35 cellular contexts compared by ENCODE assay signal in the genomic region with DNA sequence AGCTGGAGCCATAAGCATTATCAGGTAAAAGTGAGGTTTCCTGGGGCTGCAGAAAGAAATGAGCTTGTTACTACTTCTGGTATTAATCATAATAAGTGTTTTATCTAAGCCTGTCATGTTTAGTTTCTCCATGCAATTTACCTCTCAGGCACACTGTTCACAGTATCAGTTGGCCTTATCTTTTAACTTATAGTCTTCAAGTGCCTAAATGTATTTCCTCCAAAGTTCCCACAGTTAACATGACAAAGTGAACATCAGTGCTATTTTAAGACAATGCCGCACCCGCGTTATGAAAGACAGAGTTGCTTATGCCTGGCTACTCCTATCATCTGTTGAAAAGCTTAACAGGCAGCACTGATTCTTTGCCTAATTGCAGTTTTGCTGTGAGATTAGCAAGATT.
"Had no signal": no experiment of that assay in that cellular context is flagged by ENCODE, and none has a peak within 500 bp of the region (broad histone marks: within the 10 kb centered on the region; RNA-seq: fewer than 3 reads in every experiment).

No MANE protein-coding gene starts in this region.

- H3K4me1 Mint-ChIP-seq: activated CD4-positive, alpha-beta T cell treated with anti-CD3 and anti-CD28 coated beads for 36 hours; activated CD4-positive, alpha-beta T cell treated with anti-CD3 and anti-CD28 coated beads, Interleukin-2, amount 10 ng/mL, durations not matched to agents 24 days and 14 days; activated CD8-positive, alpha-beta memory T cell treated with anti-CD3 and anti-CD28 coated beads, Interleukin-2, amount 10 ng/mL, durations not matched to agents 7 days and 5 days; activated naive CD4-positive, alpha-beta T cell treated with anti-CD3 and anti-CD28 coated beads, Interleukin-2, amount 50 U/mL, for 24 hours; activated naive CD8-positive, alpha-beta T cell treated with anti-CD3 and anti-CD28 coated beads, Interleukin-2, amount 10 ng/mL, durations not matched to agents 7 days and 5 days; T-helper 17 cell had no signal

- H3K4me2 ChIP-seq: hepatocyte had no signal

- FAIRE-seq: astrocyte, bronchial epithelial cell, colon had no signal

- H3K9me3 Mint-ChIP-seq: activated CD4-positive, alpha-beta T cell treated with anti-CD3 and anti-CD28 coated beads, Interleukin-2, amount 10 ng/mL, durations not matched to agents 24 days and 14 days; activated naive CD4-positive, alpha-beta T cell treated with anti-CD3 and anti-CD28 coated beads for 36 hours; activated naive CD8-positive, alpha-beta T cell treated with anti-CD3 and anti-CD28 coated beads, Interleukin-2, amount 10 ng/mL, durations not matched to agents 7 days and 5 days; activated T-helper 1 cell treated with anti-CD3 and anti-CD28 coated beads, Interleukin-12 subunit alpha, Interleukin-12 subunit beta, Interleukin-2, Interleukin-4 antibody, amounts not matched to agents 30 ng/mL and 10 ng/mL and 1 ng/mL, durations not matched to agents 14 hours and 24 hours and 36 hours; activated T-helper 2 cell treated with anti-CD3 and anti-CD28 coated beads, Interferon-gamma antibody, Interleukin-2, Interleukin-4, amounts not matched to agents 10 μg/mL and 5 μg/mL and 100 μg/mL, durations not matched to agents 14 hours and 24 hours and 36 hours; T-helper 2 cell treated with Interferon-gamma antibody and Interleukin-4, amounts not matched to agents 5 μg/mL and 100 μg/mL, for 36 hours had no signal

- H3K9me3 ChIP-seq: esophagus squamous epithelium, gastroesophageal sphincter had no signal

- H3K79me2 ChIP-seq: hepatocyte had no signal

- H2AFZ ChIP-seq: hepatocyte had no signal

- H3K27ac Mint-ChIP-seq: activated CD4-positive, alpha-beta memory T cell treated with anti-CD3 and anti-CD28 coated beads for 36 hours; activated CD4-positive, alpha-beta T cell treated with anti-CD3 and anti-CD28 coated beads for 36 hours; activated CD4-positive, alpha-beta T cell treated with anti-CD3 and anti-CD28 coated beads, Interleukin-2, amount 10 ng/mL, durations not matched to agents 24 days and 14 days; activated CD8-positive, alpha-beta memory T cell treated with anti-CD3 and anti-CD28 coated beads, Interleukin-2, amount 10 ng/mL, durations not matched to agents 7 days and 5 days; activated CD8-positive, alpha-beta T cell treated with anti-CD3 and anti-CD28 coated beads, Interleukin-2, amount 10 ng/mL, durations not matched to agents 7 days and 5 days; activated naive CD4-positive, alpha-beta T cell treated with anti-CD3 and anti-CD28 coated beads for 36 hours; activated naive CD4-positive, alpha-beta T cell treated with anti-CD3 and anti-CD28 coated beads, Interleukin-2, amount 50 U/mL, for 24 hours; activated naive CD8-positive, alpha-beta T cell treated with anti-CD3 and anti-CD28 coated beads, Interleukin-2, amount 10 ng/mL, durations not matched to agents 7 days and 5 days; activated T-helper 1 cell treated with anti-CD3 and anti-CD28 coated beads, Interleukin-12 subunit alpha, Interleukin-12 subunit beta, Interleukin-2, Interleukin-4 antibody, amounts not matched to agents 30 ng/mL and 10 ng/mL and 1 ng/mL, durations not matched to agents 14 hours and 24 hours and 36 hours; activated T-helper 2 cell treated with anti-CD3 and anti-CD28 coated beads, Interferon-gamma antibody, Interleukin-2, Interleukin-4, amounts not matched to agents 10 μg/mL and 5 μg/mL and 100 μg/mL, durations not matched to agents 14 hours and 24 hours and 36 hours; effector memory CD8-positive, alpha-beta T cell; T-helper 17 cell; T-helper 2 cell treated with Interferon-gamma antibody and Interleukin-4, amounts not matched to agents 5 μg/mL and 100 μg/mL, for 36 hours had no signal

- ATAC-seq: activated CD4-positive, alpha-beta T cell treated with anti-CD3 and anti-CD28 coated beads for 36 hours; activated CD8-positive, alpha-beta memory T cell treated with anti-CD3 and anti-CD28 coated beads, Interleukin-2, amount 10 ng/mL, durations not matched to agents 7 days and 5 days; activated CD8-positive, alpha-beta T cell treated with anti-CD3 and anti-CD28 coated beads, Interleukin-2, amount 10 ng/mL, durations not matched to agents 7 days and 5 days; effector memory CD8-positive, alpha-beta T cell; gastroesophageal sphincter; heart right ventricle; T-helper 17 cell had no signal

- H3K36me3 ChIP-seq: brain microvascular endothelial cell, esophagus squamous epithelium, gastroesophageal sphincter, heart right ventricle had no signal

- H3K4me3 Mint-ChIP-seq: activated CD4-positive, alpha-beta memory T cell treated with anti-CD3 and anti-CD28 coated beads for 36 hours; activated CD4-positive, alpha-beta T cell treated with anti-CD3 and anti-CD28 coated beads for 36 hours; activated CD4-positive, alpha-beta T cell treated with anti-CD3 and anti-CD28 coated beads, Interleukin-2, amount 10 ng/mL, durations not matched to agents 24 days and 14 days; activated CD8-positive, alpha-beta memory T cell treated with anti-CD3 and anti-CD28 coated beads, Interleukin-2, amount 10 ng/mL, durations not matched to agents 7 days and 5 days; activated CD8-positive, alpha-beta T cell treated with anti-CD3 and anti-CD28 coated beads, Interleukin-2, amount 10 ng/mL, durations not matched to agents 7 days and 5 days; activated naive CD4-positive, alpha-beta T cell treated with anti-CD3 and anti-CD28 coated beads for 36 hours; activated naive CD4-positive, alpha-beta T cell treated with anti-CD3 and anti-CD28 coated beads, Interleukin-2, amount 50 U/mL, for 24 hours; activated naive CD8-positive, alpha-beta T cell treated with anti-CD3 and anti-CD28 coated beads, Interleukin-2, amount 10 ng/mL, durations not matched to agents 7 days and 5 days; activated T-helper 1 cell treated with anti-CD3 and anti-CD28 coated beads, Interleukin-12 subunit alpha, Interleukin-12 subunit beta, Interleukin-2, Interleukin-4 antibody, amounts not matched to agents 30 ng/mL and 10 ng/mL and 1 ng/mL, durations not matched to agents 14 hours and 24 hours and 36 hours; effector memory CD8-positive, alpha-beta T cell; T-helper 17 cell; T-helper 2 cell treated with Interferon-gamma antibody and Interleukin-4, amounts not matched to agents 5 μg/mL and 100 μg/mL, for 36 hours had no signal

- H3K4me1 ChIP-seq: esophagus squamous epithelium, gastroesophageal sphincter, heart right ventricle had no signal

- H3K27ac ChIP-seq: brain microvascular endothelial cell, esophagus squamous epithelium, gastroesophageal sphincter, heart right ventricle, hepatocyte had no signal

- H3K36me3 Mint-ChIP-seq: activated CD4-positive, alpha-beta memory T cell treated with anti-CD3 and anti-CD28 coated beads for 36 hours; activated CD8-positive, alpha-beta memory T cell treated with anti-CD3 and anti-CD28 coated beads, Interleukin-2, amount 10 ng/mL, durations not matched to agents 7 days and 5 days; activated naive CD4-positive, alpha-beta T cell treated with anti-CD3 and anti-CD28 coated beads, Interleukin-2, amount 50 U/mL, for 24 hours; activated naive CD8-positive, alpha-beta T cell treated with anti-CD3 and anti-CD28 coated beads, Interleukin-2, amount 10 ng/mL, durations not matched to agents 7 days and 5 days had no signal

- H3K27me3 ChIP-seq: brain microvascular endothelial cell, gastroesophageal sphincter, hepatocyte had no signal

- H3K4me3 ChIP-seq: esophagus squamous epithelium, gastroesophageal sphincter, heart right ventricle, hepatocyte had no signal

- H3K27me3 Mint-ChIP-seq: activated CD4-positive, alpha-beta memory T cell treated with anti-CD3 and anti-CD28 coated beads for 36 hours; activated CD4-positive, alpha-beta T cell treated with anti-CD3 and anti-CD28 coated beads for 36 hours; activated CD8-positive, alpha-beta memory T cell treated with anti-CD3 and anti-CD28 coated beads, Interleukin-2, amount 10 ng/mL, durations not matched to agents 7 days and 5 days; activated naive CD4-positive, alpha-beta T cell treated with anti-CD3 and anti-CD28 coated beads, Interleukin-2, amount 50 U/mL, for 24 hours; activated naive CD8-positive, alpha-beta T cell treated with anti-CD3 and anti-CD28 coated beads, Interleukin-2, amount 10 ng/mL, durations not matched to agents 7 days and 5 days; effector memory CD8-positive, alpha-beta T cell; T-helper 17 cell had no signal

- DNase-seq: activated CD4-positive, alpha-beta memory T cell treated with anti-CD3 and anti-CD28 coated beads for 36 hours; activated CD4-positive, alpha-beta T cell treated with anti-CD3 and anti-CD28 coated beads for 36 hours; activated CD4-positive, alpha-beta T cell treated with anti-CD3 and anti-CD28 coated beads, Interleukin-2, amount 10 ng/mL, durations not matched to agents 24 days and 14 days; activated CD4-positive, CD25-positive, alpha-beta regulatory T cell; activated CD4-positive, CD25-positive, alpha-beta regulatory T cell treated with anti-CD3 and anti-CD28 coated beads, Interleukin-2, amount 50 U/mL, for 72 hours; activated CD8-positive, alpha-beta memory T cell treated with anti-CD3 and anti-CD28 coated beads, Interleukin-2, amount 10 ng/mL, durations not matched to agents 7 days and 5 days; activated CD8-positive, alpha-beta memory T cell treated with anti-CD3 and anti-CD28 coated beads, Interleukin-2, amount 50 U/mL, for 4 hours; activated CD8-positive, alpha-beta T cell treated with anti-CD3 and anti-CD28 coated beads, Interleukin-2, amount 10 ng/mL, durations not matched to agents 7 days and 5 days; activated effector memory CD4-positive, alpha-beta T cell treated with anti-CD3 and anti-CD28 coated beads, Interleukin-2, amount 50 U/mL, for 16 hours; activated naive CD4-positive, alpha-beta T cell treated with anti-CD3 and anti-CD28 coated beads for 36 hours; activated naive CD8-positive, alpha-beta T cell treated with anti-CD3 and anti-CD28 coated beads, Interleukin-2, amount 10 ng/mL, durations not matched to agents 7 days and 5 days; activated T-cell treated with anti-CD3 and anti-CD28 coated beads, Interleukin-2, amount 50 U/mL, for 1 hour; activated T-cell treated with anti-CD3 and anti-CD28 coated beads, Interleukin-2, amount 50 U/mL, for 48 hours; amniotic stem cell; anterior cingulate cortex; brain microvascular endothelial cell; caudate nucleus; cortex of kidney; dermis blood vessel endothelial cell; effector CD4-positive, alpha-beta T cell; effector memory CD8-positive, alpha-beta T cell; esophagus squamous epithelium; foreskin melanocyte; heart right ventricle; T-helper 17 cell; T1000 had no signal
